In genomic region chr10:79086822-79087221, GRCh38 we compare ENCODE assay signal across 1 cellular context.
A peak's percentile ranks its signal among the peaks of the same experiment; 100 is the strongest.
TF ChIP-seq lines count a peak whose summit lies in the region.

No MANE protein-coding gene starts in this region.

TF ChIP-seq in HepG2, 621 proteins besides CTCF, POLR2A, EP300 and RAD21 (continued from another document):
- TF ChIP-seq, protein P1, sequence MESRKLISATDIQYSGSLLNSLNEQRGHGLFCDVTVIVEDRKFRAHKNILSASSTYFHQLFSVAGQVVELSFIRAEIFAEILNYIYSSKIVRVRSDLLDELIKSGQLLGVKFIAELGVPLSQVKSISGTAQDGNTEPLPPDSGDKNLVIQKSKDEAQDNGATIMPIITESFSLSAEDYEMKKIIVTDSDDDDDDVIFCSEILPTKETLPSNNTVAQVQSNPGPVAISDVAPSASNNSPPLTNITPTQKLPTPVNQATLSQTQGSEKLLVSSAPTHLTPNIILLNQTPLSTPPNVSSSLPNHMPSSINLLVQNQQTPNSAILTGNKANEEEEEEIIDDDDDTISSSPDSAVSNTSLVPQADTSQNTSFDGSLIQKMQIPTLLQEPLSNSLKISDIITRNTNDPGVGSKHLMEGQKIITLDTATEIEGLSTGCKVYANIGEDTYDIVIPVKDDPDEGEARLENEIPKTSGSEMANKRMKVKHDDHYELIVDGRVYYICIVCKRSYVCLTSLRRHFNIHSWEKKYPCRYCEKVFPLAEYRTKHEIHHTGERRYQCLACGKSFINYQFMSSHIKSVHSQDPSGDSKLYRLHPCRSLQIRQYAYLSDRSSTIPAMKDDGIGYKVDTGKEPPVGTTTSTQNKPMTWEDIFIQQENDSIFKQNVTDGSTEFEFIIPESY (CRISPR knock-in tag; IDR thresholded peaks at IDR 0.05), result peak; percentile 45; the same call in 1 of the 2 replicates
- TF ChIP-seq ATF1 (CRISPR knock-in tag; IDR thresholded peaks at IDR 0.05), result no peak
